In the genomic region with DNA sequence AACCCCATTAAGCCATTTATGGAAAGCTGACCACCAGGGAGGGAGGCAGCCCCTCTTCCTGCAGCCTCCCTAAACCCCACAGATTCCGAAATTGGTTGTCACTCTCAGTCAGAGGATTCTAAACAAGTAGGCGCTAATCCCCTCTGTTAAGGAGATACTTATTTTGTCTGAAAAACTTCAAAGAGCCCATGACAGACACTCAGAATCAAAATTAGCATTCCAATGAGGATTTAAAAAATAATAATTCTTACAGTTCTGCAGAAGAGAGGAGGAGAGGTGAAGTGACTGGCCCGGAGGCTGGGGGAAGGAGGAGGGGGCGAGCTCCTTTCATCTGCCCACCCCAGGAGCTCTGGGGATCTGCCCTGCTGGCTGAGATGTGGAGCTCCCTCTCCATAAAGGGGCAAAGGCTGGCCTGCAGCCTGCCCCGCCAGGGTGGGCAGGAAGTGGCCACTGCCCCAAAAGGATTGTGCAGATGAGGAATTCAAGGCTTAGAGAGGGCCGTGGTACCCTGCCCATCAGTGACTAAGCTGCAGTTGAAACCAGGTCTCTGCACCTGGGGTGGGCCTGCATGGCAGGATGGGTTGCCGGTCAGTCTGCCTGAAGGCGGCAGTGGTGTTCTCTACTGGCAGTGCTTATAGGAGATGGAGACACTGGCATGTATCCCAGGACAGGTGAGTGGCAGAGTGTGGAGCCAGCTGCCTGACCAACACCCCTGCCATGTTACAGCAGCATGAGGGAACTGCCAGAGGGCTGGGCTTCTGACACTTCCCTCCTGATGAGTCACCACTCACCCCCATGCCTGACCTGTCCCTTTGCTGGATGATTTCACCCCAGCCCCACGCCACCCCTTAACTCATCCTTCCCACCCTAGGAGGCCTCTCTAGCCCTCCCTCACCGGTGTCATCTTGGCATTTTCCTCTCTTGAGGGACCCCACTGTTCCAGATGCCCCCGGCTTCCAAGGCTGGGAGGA, we compare ENCODE assay signal across 12 cellular contexts.
DNase-seq lines count a peak whose midpoint lies in the region; ATAC-seq, FAIRE-seq and TF ChIP-seq lines count a peak whose summit lies in the region.
"Had no signal": no experiment of that assay in that cellular context is flagged by ENCODE, and none has a peak within 500 bp of the region (broad histone marks: within the 10 kb centered on the region; RNA-seq: fewer than 3 reads in every experiment).

No MANE protein-coding gene starts in this region.

- no peak overlapping the region for H3K4me2 ChIP-seq in hepatocyte

- H3K27ac ChIP-seq in RWPE2 (ENCODE audit: poor library complexity, severe bottlenecking), result no peak overlapping the region
- no peak overlapping the region for H3K27ac ChIP-seq in hepatocyte
- H3K27ac ChIP-seq: SJSA1 had no signal

- TF ChIP-seq CTCF in RWPE2 (IDR thresholded peaks at IDR 0.05; ENCODE audit: poor library complexity, severe bottlenecking) (peak; percentile 52), hepatocyte (IDR thresholded peaks at IDR 0.05; ENCODE audit: poor library complexity) (no peak)

- H3K27me3 ChIP-seq in RWPE2 (ENCODE audit: insufficient read depth, poor library complexity, severe bottlenecking), result no peaks in the 10 kb centered on the region
- no peaks in the 10 kb centered on the region for H3K27me3 ChIP-seq in hepatocyte
- H3K27me3 ChIP-seq: SJSA1 had no signal

- 75% methylated on average over 11 of the region's 11 CpGs for WGBS in hepatocyte (ENCODE audit: low lambda C conversion rate, missing lambda C conversion rate)

- FAIRE-seq in HTR-8/SVneo (lab: Jason Lieb, UNC), result no peak

- H3K36me3 ChIP-seq in RWPE2 (ENCODE audit: low read depth) (no peaks in the 10 kb centered on the region), hepatocyte (replicated peaks; ENCODE audit: insufficient read depth, low read depth) (no peaks in the 10 kb centered on the region)
- H3K36me3 ChIP-seq: SJSA1 had no signal

- H4K20me1 ChIP-seq in hepatocyte (ENCODE audit: insufficient read depth, poor library complexity, severe bottlenecking), result no peaks in the 10 kb centered on the region

- H3K9me2 ChIP-seq in hepatocyte (replicated peaks; ENCODE audit: insufficient read depth), result no peaks in the 10 kb centered on the region

- H3K9me3 ChIP-seq in RWPE2 (ENCODE audit: severe bottlenecking) (no peaks in the 10 kb centered on the region), hepatocyte (ENCODE audit: low read depth) (no peaks in the 10 kb centered on the region)
- H3K9me3 ChIP-seq: SJSA1 had no signal

- H3K79me2 ChIP-seq in hepatocyte, result no peaks in the 10 kb centered on the region

- ATAC-seq in RWPE2 (ENCODE audit: low read depth) (peak; percentile 79), HG03196 (IDR thresholded peaks at IDR 0.05; ENCODE audit: unreplicated experiment) (no peak)

- no peak overlapping the region for H2AFZ ChIP-seq in hepatocyte

- DNase-seq in CD1c-positive myeloid dendritic cell (ENCODE audit: extremely low spot score) (peak; percentile 60), HTR-8/SVneo (ENCODE audit: insufficient read length, low spot score) (peak; percentile 69), RWPE2 (ENCODE audit: low spot score) (peak; percentile 77), hepatocyte (ENCODE audit: low spot score) (peak; percentile 43), germinal center (ENCODE audit: low spot score) (no peak), GM19238 (ENCODE audit: insufficient read length, low spot score) (no peak), NCI-H446 treated with DMSO at 0.1 percent for 48 hours (lab: John Stamatoyannopoulos, UW) (no peak)
- DNase-seq: activated naive CD4-positive, alpha-beta T cell treated with anti-CD3 and anti-CD28 coated beads, Interleukin-2, amount 50 U/mL, for 16 hours; C1 segment of cervical spinal cord; NCI-H2081 treated with DMSO at 0.1 percent for 48 hours had no signal

- H3K4me1 ChIP-seq in RWPE2 (ENCODE audit: insufficient read depth, poor library complexity, severe bottlenecking) (peaks cover 19% of the 10 kb centered on the region), hepatocyte (ENCODE audit: insufficient read depth) (peaks cover 6% of the 10 kb centered on the region)

- H3K4me3 ChIP-seq in RWPE2 (ENCODE audit: severe bottlenecking) (no peak overlapping the region), hepatocyte (no peak overlapping the region)
- H3K4me3 ChIP-seq: SJSA1 had no signal

Comparison
In these comparisons a context has a peak if more than half of its experiments do, and no peak if none do; other contexts are left out.
1. DNase-seq: peak in CD1c-positive myeloid dendritic cell (single experiment), HTR-8/SVneo (single experiment), RWPE2 (single experiment) and hepatocyte (single experiment); none in germinal center (single experiment), GM19238 (single experiment) and NCI-H446 treated with DMSO at 0.1 percent for 48 hours (single experiment).